1 cellular context compared by ENCODE assay signal in the genomic region with DNA sequence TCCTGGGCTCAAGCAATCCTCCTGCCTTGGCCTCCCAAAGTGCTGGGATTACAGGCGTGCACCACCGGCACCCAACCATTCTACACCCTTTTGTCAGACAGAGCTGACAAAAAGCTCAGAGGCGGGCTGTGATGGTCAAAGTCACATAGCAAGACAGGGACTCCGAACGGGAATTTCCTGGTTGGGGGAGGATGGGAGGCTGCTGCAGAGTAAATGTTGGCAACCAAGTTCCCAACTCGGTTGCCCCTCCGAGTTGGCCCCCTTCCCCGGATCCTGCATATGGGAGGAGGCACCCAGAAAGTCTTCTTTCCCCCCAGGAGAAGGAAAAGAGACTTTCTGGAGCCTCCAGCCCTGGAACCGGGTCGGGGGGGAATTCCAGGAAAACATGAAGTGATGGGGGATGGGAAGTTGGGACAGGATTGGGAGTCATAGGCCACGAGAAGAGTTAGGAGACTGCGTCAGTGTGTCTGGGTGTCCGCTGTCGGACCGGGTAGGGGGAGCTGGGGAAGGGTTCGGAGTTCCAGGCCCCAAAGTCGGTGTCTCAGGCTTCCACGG.
TF ChIP-seq lines count a peak whose summit lies in the region.

No MANE protein-coding gene starts in this region.

TF ChIP-seq in HCT116, 20 proteins besides CTCF, POLR2A, EP300 and RAD21 (continued from another document):
- TF ChIP-seq TCF7L2 (IDR thresholded peaks at IDR 0.05; ENCODE audit: borderline replicate concordance, extremely low read depth, insufficient read depth, insufficient read length) (no peak), ZFX (IDR thresholded peaks at IDR 0.05) (no peak)
